ENCODE assay signal across 28 cellular contexts in genomic region chr18:55557211-55557610, GRCh38.
"Had no signal": no experiment of that assay in that cellular context is flagged by ENCODE, and none has a peak within 500 bp of the region (broad histone marks: within the 10 kb centered on the region; RNA-seq: fewer than 3 reads in every experiment).

No MANE protein-coding gene starts in this region.

- ATAC-seq: activated CD4-positive, alpha-beta T cell treated with anti-CD3 and anti-CD28 coated beads for 36 hours; activated CD4-positive, CD25-positive, alpha-beta regulatory T cell treated with anti-CD3 and anti-CD28 coated beads, Interleukin-2, amount 50 U/mL, for 24 hours; activated naive CD4-positive, alpha-beta T cell treated with anti-CD3 and anti-CD28 coated beads, Interleukin-2, amount 50 U/mL, for 72 hours; activated T-cell treated with anti-CD3 and anti-CD28 coated beads, Interleukin-2, amount 50 U/mL, for 4 hours; body of pancreas; Right ventricle myocardium inferior had no signal

- H3K4me1 Mint-ChIP-seq: activated CD4-positive, alpha-beta T cell treated with anti-CD3 and anti-CD28 coated beads for 36 hours; activated CD4-positive, alpha-beta T cell treated with anti-CD3 and anti-CD28 coated beads, Interleukin-2, amount 10 ng/mL, durations not matched to agents 7 days and 5 days had no signal

- DNase-seq: activated CD4-positive, alpha-beta T cell treated with anti-CD3 and anti-CD28 coated beads for 36 hours; activated CD4-positive, alpha-beta T cell treated with anti-CD3 and anti-CD28 coated beads, Interleukin-2, amount 10 ng/mL, durations not matched to agents 7 days and 5 days; activated CD4-positive, alpha-beta T cell treated with anti-CD3 and anti-CD28 coated beads, Interleukin-2, amount 50 U/mL, for 48 hours; activated CD8-positive, alpha-beta memory T cell treated with anti-CD3 and anti-CD28 coated beads, Interleukin-2, amount 50 U/mL, for 4 hours; activated gamma-delta T cell treated with Interleukin-2 at 50 U/mL for 16 hours; activated naive CD4-positive, alpha-beta T cell treated with anti-CD3 and anti-CD28 coated beads for 36 hours; activated T-cell treated with anti-CD3 and anti-CD28 coated beads for 4 hours; activated T-cell treated with anti-CD3 and anti-CD28 coated beads, Interleukin-2, amount 50 U/mL, for 4 hours; adrenal gland; body of pancreas; NCI-H1092 treated with DMSO at 0.1 percent for 48 hours; NCI-H146; NCI-H187; NCI-H345; NCI-H524 treated with DMSO at 0.1 percent for 48 hours; NCI-H748 treated with DMSO at 0.1 percent for 48 hours; NK-92 treated with Interleukin-12 subunit alpha and Interleukin-12 subunit beta, amount 100 ng/mL, for 24 hours; PC-9; SIG-M5 had no signal

- FAIRE-seq: astrocyte, RCC 7860, TTC549 had no signal

- H3K9me3 Mint-ChIP-seq: activated CD4-positive, alpha-beta T cell treated with anti-CD3 and anti-CD28 coated beads, Interleukin-2, amount 10 ng/mL, durations not matched to agents 7 days and 5 days; activated naive CD4-positive, alpha-beta T cell treated with anti-CD3 and anti-CD28 coated beads for 36 hours; activated naive CD4-positive, alpha-beta T cell treated with anti-CD3 and anti-CD28 coated beads, Interleukin-2, amount 50 U/mL, for 72 hours; activated T-helper 1 cell treated with anti-CD3 and anti-CD28 coated beads, Interleukin-12 subunit alpha, Interleukin-12 subunit beta, Interleukin-2, Interleukin-4 antibody, amounts not matched to agents 30 ng/mL and 10 ng/mL and 1 ng/mL, durations not matched to agents 14 hours and 24 hours and 36 hours; T-helper 1 cell treated with Interleukin-12 subunit alpha and Interleukin-12 subunit beta and Interleukin-4 antibody, amounts not matched to agents 30 μg/mL and 1 μg/mL, for 36 hours; T-helper 2 cell treated with Interferon-gamma antibody and Interleukin-4, amounts not matched to agents 5 μg/mL and 100 μg/mL, for 36 hours had no signal

- H3K4me3 Mint-ChIP-seq: activated CD4-positive, alpha-beta T cell treated with anti-CD3 and anti-CD28 coated beads for 36 hours; activated CD4-positive, alpha-beta T cell treated with anti-CD3 and anti-CD28 coated beads, Interleukin-2, amount 10 ng/mL, durations not matched to agents 7 days and 5 days; activated naive CD4-positive, alpha-beta T cell treated with anti-CD3 and anti-CD28 coated beads for 36 hours; activated T-cell treated with anti-CD3 and anti-CD28 coated beads, Interleukin-2, amount 50 U/mL, for 4 hours; activated T-helper 1 cell treated with anti-CD3 and anti-CD28 coated beads, Interleukin-12 subunit alpha, Interleukin-12 subunit beta, Interleukin-2, Interleukin-4 antibody, amounts not matched to agents 30 ng/mL and 10 ng/mL and 1 ng/mL, durations not matched to agents 14 hours and 24 hours and 36 hours; T-helper 1 cell treated with Interleukin-12 subunit alpha and Interleukin-12 subunit beta and Interleukin-4 antibody, amounts not matched to agents 30 μg/mL and 1 μg/mL, for 36 hours; T-helper 2 cell treated with Interferon-gamma antibody and Interleukin-4, amounts not matched to agents 5 μg/mL and 100 μg/mL, for 36 hours had no signal

- H3K27ac Mint-ChIP-seq: activated CD4-positive, alpha-beta T cell treated with anti-CD3 and anti-CD28 coated beads for 36 hours; activated CD4-positive, alpha-beta T cell treated with anti-CD3 and anti-CD28 coated beads, Interleukin-2, amount 10 ng/mL, durations not matched to agents 7 days and 5 days; activated naive CD4-positive, alpha-beta T cell treated with anti-CD3 and anti-CD28 coated beads for 36 hours; activated naive CD4-positive, alpha-beta T cell treated with anti-CD3 and anti-CD28 coated beads, Interleukin-2, amount 50 U/mL, for 72 hours; activated T-helper 1 cell treated with anti-CD3 and anti-CD28 coated beads, Interleukin-12 subunit alpha, Interleukin-12 subunit beta, Interleukin-2, Interleukin-4 antibody, amounts not matched to agents 30 ng/mL and 10 ng/mL and 1 ng/mL, durations not matched to agents 14 hours and 24 hours and 36 hours; T-helper 1 cell treated with Interleukin-12 subunit alpha and Interleukin-12 subunit beta and Interleukin-4 antibody, amounts not matched to agents 30 μg/mL and 1 μg/mL, for 36 hours; T-helper 2 cell treated with Interferon-gamma antibody and Interleukin-4, amounts not matched to agents 5 μg/mL and 100 μg/mL, for 36 hours had no signal

- H3K27me3 Mint-ChIP-seq: activated CD4-positive, alpha-beta T cell treated with anti-CD3 and anti-CD28 coated beads, Interleukin-2, amount 10 ng/mL, durations not matched to agents 7 days and 5 days had no signal

- H3K36me3 Mint-ChIP-seq: activated naive CD4-positive, alpha-beta T cell treated with anti-CD3 and anti-CD28 coated beads, Interleukin-2, amount 50 U/mL, for 72 hours had no signal
